In the genomic region with DNA sequence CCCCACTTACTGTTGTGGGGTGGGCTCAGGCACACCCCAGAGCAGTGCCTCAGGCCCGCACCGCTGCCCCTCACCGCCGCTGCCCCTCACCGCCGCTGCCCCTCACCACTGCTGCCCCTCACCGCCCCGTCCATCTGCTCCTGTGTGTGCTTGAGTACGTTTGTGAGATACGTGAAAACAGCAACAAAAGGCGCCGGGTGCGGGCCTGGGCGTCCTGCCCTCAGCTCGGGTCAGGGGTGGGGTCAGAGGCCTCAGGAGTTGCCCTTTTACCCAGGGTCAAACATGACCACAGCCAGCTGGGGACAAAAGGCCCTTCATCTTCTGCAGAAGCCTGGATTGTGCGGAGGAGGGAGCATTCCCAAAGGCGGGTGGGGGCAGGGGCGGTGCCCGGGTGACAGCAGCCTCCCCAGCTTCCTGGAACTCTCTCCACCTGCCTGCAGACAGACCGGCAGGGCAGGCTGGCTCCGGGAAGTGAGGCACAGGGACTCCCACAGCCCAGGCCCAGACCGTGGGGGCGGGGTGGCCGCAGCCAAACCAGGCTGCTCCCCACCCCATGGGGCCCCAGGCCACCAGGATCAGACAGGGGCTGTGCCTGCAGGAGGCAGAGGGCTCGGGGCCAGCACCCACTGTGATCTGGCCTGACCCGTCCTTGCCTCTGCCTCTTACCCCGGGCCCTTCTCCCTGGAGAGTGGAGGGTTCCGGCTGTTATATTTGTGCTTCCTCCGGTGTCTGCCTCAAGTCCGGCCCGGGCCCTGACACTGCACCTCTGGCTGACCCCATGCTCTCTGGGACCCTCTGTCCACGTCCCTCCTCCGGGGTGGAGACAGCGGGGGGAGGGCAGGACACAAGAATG, we compare ENCODE assay signal across 9 cellular contexts. TPM values are rescaled to one million over a fixed set of nuclear protein-coding genes. Genes with fewer than 3 reads are reported as not detected.
DNase-seq lines count a peak whose midpoint lies in the region; ATAC-seq and FAIRE-seq lines count a peak whose summit lies in the region.
"Had no signal": no experiment of that assay in that cellular context is flagged by ENCODE, and none has a peak within 500 bp of the region (broad histone marks: within the 10 kb centered on the region; RNA-seq: fewer than 3 reads in every experiment).

No MANE protein-coding gene starts in this region.

- H3K4me3 Mint-ChIP-seq in activated CD4-positive, alpha-beta T cell treated with anti-CD3 and anti-CD28 coated beads, Interleukin-2, amount 10 ng/mL, durations not matched to agents 24 days and 14 days: peak overlapping the region; percentile 32
- peak overlapping the region; percentile 6 for H3K4me3 Mint-ChIP-seq in activated T-helper 17 cell treated with anti-CD3 and anti-CD28 coated beads, Interleukin-2, amount 50 U/mL, for 72 hours
- H3K4me3 Mint-ChIP-seq: memory B cell had no signal

- peaks cover 8% of the 10 kb centered on the region for H3K4me1 Mint-ChIP-seq in activated CD4-positive, alpha-beta T cell treated with anti-CD3 and anti-CD28 coated beads, Interleukin-2, amount 10 ng/mL, durations not matched to agents 24 days and 14 days
- no peaks in the 10 kb centered on the region for H3K4me1 Mint-ChIP-seq in activated T-helper 17 cell treated with anti-CD3 and anti-CD28 coated beads, Interleukin-2, amount 50 U/mL, for 72 hours

- H3K4me3 ChIP-seq in iPS-20b (ENCODE audit: low read length): peak overlapping the region; percentile 51; the same call in 1 of the 2 replicates
- H3K4me3 ChIP-seq in small intestine (ENCODE audit: low read depth in 1 of 2, low read length in 2 of 2): no peak overlapping the region

- H3K9me3 Mint-ChIP-seq in activated CD4-positive, alpha-beta T cell treated with anti-CD3 and anti-CD28 coated beads, Interleukin-2, amount 10 ng/mL, durations not matched to agents 24 days and 14 days: no peaks in the 10 kb centered on the region
- no peaks in the 10 kb centered on the region for H3K9me3 Mint-ChIP-seq in activated T-helper 17 cell treated with anti-CD3 and anti-CD28 coated beads, Interleukin-2, amount 50 U/mL, for 72 hours
- H3K9me3 Mint-ChIP-seq: memory B cell had no signal

- ATAC-seq in activated T-helper 17 cell treated with anti-CD3 and anti-CD28 coated beads, Interleukin-2, amount 50 U/mL, for 72 hours (replicated peaks): peak; percentile 10
- ATAC-seq in HG03175 (IDR thresholded peaks at IDR 0.05; ENCODE audit: unreplicated experiment) (no peak), HG03460 (IDR thresholded peaks at IDR 0.05; ENCODE audit: unreplicated experiment) (no peak)

- H3K27me3 Mint-ChIP-seq in activated CD4-positive, alpha-beta T cell treated with anti-CD3 and anti-CD28 coated beads, Interleukin-2, amount 10 ng/mL, durations not matched to agents 24 days and 14 days: peaks cover 15% of the 10 kb centered on the region
- peaks cover 7% of the 10 kb centered on the region for H3K27me3 Mint-ChIP-seq in activated T-helper 17 cell treated with anti-CD3 and anti-CD28 coated beads, Interleukin-2, amount 50 U/mL, for 72 hours

- peak overlapping the region; percentile 78 for H3K27ac Mint-ChIP-seq in activated CD4-positive, alpha-beta T cell treated with anti-CD3 and anti-CD28 coated beads, Interleukin-2, amount 10 ng/mL, durations not matched to agents 24 days and 14 days
- H3K27ac Mint-ChIP-seq in activated T-helper 17 cell treated with anti-CD3 and anti-CD28 coated beads, Interleukin-2, amount 50 U/mL, for 72 hours: no peak overlapping the region
- H3K27ac Mint-ChIP-seq: memory B cell had no signal

- H3K36me3 Mint-ChIP-seq in activated CD4-positive, alpha-beta T cell treated with anti-CD3 and anti-CD28 coated beads, Interleukin-2, amount 10 ng/mL, durations not matched to agents 24 days and 14 days (ENCODE audit: low read depth): no peaks in the 10 kb centered on the region
- H3K36me3 Mint-ChIP-seq in activated T-helper 17 cell treated with anti-CD3 and anti-CD28 coated beads, Interleukin-2, amount 50 U/mL, for 72 hours (ENCODE audit: low read depth): no peaks in the 10 kb centered on the region

- no peak for FAIRE-seq in small intestine (lab: Jason Lieb, UNC)

- intact Hi-C loops in activated CD4-positive, alpha-beta T cell treated with anti-CD3 and anti-CD28 coated beads, Interleukin-2, amount 10 ng/mL, durations not matched to agents 24 days and 14 days (cut with micrococcal nuclease): loop anchor here (5.0 kb wide), 1 partner anchor 36 kb away; a partner anchor contains a TSS

- 24 to 52% (median 36%) methylated on average over 29 to 34 of the region's 34 CpGs for WGBS in small intestine, 3 donors

- H3K9me3 ChIP-seq in iPS-20b (ENCODE audit: insufficient read depth, low read depth, low read length) (no peaks in the 10 kb centered on the region), small intestine (ENCODE audit: control insufficient read depth, low read depth) (no peaks in the 10 kb centered on the region)

- peaks cover 25% of the 10 kb centered on the region for H3K4me1 ChIP-seq in iPS-20b (ENCODE audit: insufficient read depth, low read length)
- peaks cover 0 to 6% of the 10 kb centered on the region in 2 donors for H3K4me1 ChIP-seq in small intestine (ENCODE audit: control insufficient read depth in 2 of 2, insufficient read depth in 1 of 2, low read depth in 1 of 2, low read length in 1 of 2)

- DNase-seq in activated CD4-positive, alpha-beta T cell treated with anti-CD3 and anti-CD28 coated beads, Interleukin-2, amount 10 ng/mL, durations not matched to agents 24 days and 14 days: no peak
- DNase-seq in activated CD4-positive, alpha-beta T cell treated with anti-CD3 and anti-CD28 coated beads, Interleukin-2, amount 50 U/mL, for 1 hour: no peak
- DNase-seq in small intestine: peak; percentile 81
- no peak for DNase-seq in activated gamma-delta T cell treated with Interleukin-2 at 50 U/mL for 16 hours

- peak overlapping the region; percentile 79; the same call in 1 of the 2 replicates for H3K9ac ChIP-seq in iPS-20b (ENCODE audit: low read depth, low read length)

- H3K27me3 ChIP-seq in iPS-20b (ENCODE audit: insufficient read depth, low read length) (peaks cover 18% of the 10 kb centered on the region), small intestine (ENCODE audit: control insufficient read depth in 2 of 2, insufficient read depth in 2 of 2, low read length in 2 of 2) (no peaks in the 10 kb centered on the region)

- no peaks in the 10 kb centered on the region for H3K36me3 ChIP-seq in iPS-20b (ENCODE audit: insufficient read depth, low read depth, low read length)
- H3K36me3 ChIP-seq in small intestine (ENCODE audit: control insufficient read depth in 2 of 2, insufficient read depth in 2 of 2, low read length in 2 of 2): no peaks in the 10 kb centered on the region

- H3K27ac ChIP-seq in iPS-20b (ENCODE audit: low read length) (peak overlapping the region; percentile 61), small intestine (ENCODE audit: low read depth in 1 of 2, low read length in 1 of 2) (peak overlapping the region in 1 of 2 donors; percentile 91)

RNA-seq across cellular contexts. Expression of a gene that starts 2.3 kb away (rescaled TPM):
- 4.9 and 5.2 TPM in 2 replicates for total RNA-seq in activated CD4-positive, alpha-beta T cell treated with anti-CD3 and anti-CD28 coated beads, Interleukin-2, amount 10 ng/mL, durations not matched to agents 24 days and 14 days
- total RNA-seq in activated T-helper 17 cell treated with anti-CD3 and anti-CD28 coated beads, Interleukin-2, amount 50 U/mL, for 72 hours: 1 to 10 TPM in 1 of 2 donors, under 1 TPM in 1; 0.84 to 6.2 TPM
- polyA plus RNA-seq in small intestine: 10 to 100 TPM in 1 of 3 donors, 1 to 10 TPM in 1, under 1 TPM in 1; 0.67 to 12.7 (median 1.1) TPM

RNA-seq across cellular contexts. Expression of a gene that starts 12.1 kb away (rescaled TPM):
- not detected in 2 replicates for total RNA-seq in activated CD4-positive, alpha-beta T cell treated with anti-CD3 and anti-CD28 coated beads, Interleukin-2, amount 10 ng/mL, durations not matched to agents 24 days and 14 days
- not detected for total RNA-seq in activated T-helper 17 cell treated with anti-CD3 and anti-CD28 coated beads, Interleukin-2, amount 50 U/mL, for 72 hours
- polyA plus RNA-seq in small intestine: 1 to 10 TPM; 1.1 to 1.7 (median 1.4) TPM

RNA-seq across cellular contexts. Expression of a gene that starts 16.3 kb away (rescaled TPM):
- 0.40 and 0.75 TPM in 2 replicates for total RNA-seq in activated CD4-positive, alpha-beta T cell treated with anti-CD3 and anti-CD28 coated beads, Interleukin-2, amount 10 ng/mL, durations not matched to agents 24 days and 14 days
- total RNA-seq in activated T-helper 17 cell treated with anti-CD3 and anti-CD28 coated beads, Interleukin-2, amount 50 U/mL, for 72 hours: 1 to 10 TPM; 1.4 to 2.1 TPM
- polyA plus RNA-seq in small intestine: under 1 TPM in 2 of 3 donors, not detected in 1; 0.27 to 0.66 TPM

RNA-seq across cellular contexts. Expression of a gene that starts 26.1 kb away (rescaled TPM):
- total RNA-seq in activated CD4-positive, alpha-beta T cell treated with anti-CD3 and anti-CD28 coated beads, Interleukin-2, amount 10 ng/mL, durations not matched to agents 24 days and 14 days: 187 and 194 TPM in 2 replicates
- total RNA-seq in activated T-helper 17 cell treated with anti-CD3 and anti-CD28 coated beads, Interleukin-2, amount 50 U/mL, for 72 hours: 100 to 1,000 TPM in 1 of 2 donors, 10 to 100 TPM in 1; 57.7 to 147 TPM
- 100 to 1,000 TPM; 162 to 221 (median 172) TPM for polyA plus RNA-seq in small intestine

RNA-seq across cellular contexts. Expression of a gene that starts 34.0 kb away (rescaled TPM):
- 144 and 146 TPM in 2 replicates for total RNA-seq in activated CD4-positive, alpha-beta T cell treated with anti-CD3 and anti-CD28 coated beads, Interleukin-2, amount 10 ng/mL, durations not matched to agents 24 days and 14 days
- 100 to 1,000 TPM; 103 to 107 TPM for total RNA-seq in activated T-helper 17 cell treated with anti-CD3 and anti-CD28 coated beads, Interleukin-2, amount 50 U/mL, for 72 hours
- 100 to 1,000 TPM in 2 of 3 donors, 10 to 100 TPM in 1; 71.9 to 222 (median 175) TPM for polyA plus RNA-seq in small intestine
